Comparison of ENCODE assay signal across 14 cellular contexts in genomic region chr19:10346509-10346908, GRCh38. TPM values are rescaled to one million over a fixed set of nuclear protein-coding genes. Genes with fewer than 3 reads are reported as not detected.
A peak's percentile ranks its signal among the peaks of the same experiment; 100 is the strongest.
DNase-seq lines count a peak whose midpoint lies in the region; ATAC-seq and TF ChIP-seq lines count a peak whose summit lies in the region.
"Had no signal": no experiment of that assay in that cellular context is flagged by ENCODE, and none has a peak within 500 bp of the region (broad histone marks: within the 10 kb centered on the region; RNA-seq: fewer than 3 reads in every experiment).

No MANE protein-coding gene starts in this region.

- no peaks in the 10 kb centered on the region for H3K27me3 ChIP-seq in heart left ventricle
- H3K27me3 ChIP-seq in MM.1S (replicated peaks; ENCODE audit: insufficient read depth, low read length): no peaks in the 10 kb centered on the region

- CTCF ChIA-PET in HEK293 (lab: Yijun Ruan, JAX): interaction anchor here (0.6 to 1.0 kb wide), 2 partner anchors 12 to 37 kb away, joined by 4 read pairs; no protein-coding TSS in a partner anchor

- no peak overlapping the region for H3K4me3 ChIP-seq in HEK293 (ENCODE audit: low read depth, low read length)
- H3K4me3 ChIP-seq in heart left ventricle: peak overlapping the region in 1 of 12 donors; percentile 5
- H3K4me3 ChIP-seq in MM.1S (ENCODE audit: low read length): no peak overlapping the region
- H3K4me3 ChIP-seq: PC-9 had no signal

- ATAC-seq in heart left ventricle (peak in 3 of 4 donors; percentile 58 to 79 (median 66)), omental fat pad (ENCODE audit: low FRiP score) (peak; percentile 66)

- H2AFZ ChIP-seq in MM.1S (ENCODE audit: low read length): no peak overlapping the region
- H2AFZ ChIP-seq: PC-9 had no signal

- WGBS in heart left ventricle, 4 donors: 73 to 77% (median 74%) methylated on average over 10 of the region's 10 CpGs

- H3K9ac ChIP-seq in MM.1S (ENCODE audit: low read length): no peak overlapping the region

- POLR2A ChIA-PET in HEK293 (lab: Yijun Ruan, JAX): no interaction called here

- no peak for TF ChIP-seq POLR2A in heart left ventricle (IDR thresholded peaks at IDR 0.05)

- H3K36me3 ChIP-seq in HEK293 (ENCODE audit: control insufficient read depth in 2 of 2, insufficient read depth in 1 of 2, low read length in 2 of 2): peaks cover 0 to 13% of the 10 kb centered on the region in 2 experiments; a peak in 2 of 3 replicates
- peaks cover 0 to 24% (median 18%) of the 10 kb centered on the region in 9 donors for H3K36me3 ChIP-seq in heart left ventricle
- no peaks in the 10 kb centered on the region for H3K36me3 ChIP-seq in MM.1S (replicated peaks; ENCODE audit: insufficient read depth, low read length)

- no peak overlapping the region for H3K4me2 ChIP-seq in MM.1S (ENCODE audit: low read depth, low read length)
- H3K4me2 ChIP-seq: PC-9 had no signal

- no peaks in the 10 kb centered on the region for H3K79me2 ChIP-seq in MM.1S (ENCODE audit: low read length)

- no peaks in the 10 kb centered on the region for H3K9me2 ChIP-seq in MM.1S (replicated peaks; ENCODE audit: insufficient read depth, low read length)

- no peaks in the 10 kb centered on the region for H3K9me3 ChIP-seq in HEK293 (ENCODE audit: control insufficient read depth, insufficient read depth, low read depth, low read length)
- H3K9me3 ChIP-seq in heart left ventricle: no peaks in the 10 kb centered on the region
- no peaks in the 10 kb centered on the region for H3K9me3 ChIP-seq in MM.1S (replicated peaks; ENCODE audit: insufficient read depth, low read length)

- H3K4me1 ChIP-seq in HEK293 (ENCODE audit: control insufficient read depth, insufficient read depth, low read length): no peaks in the 10 kb centered on the region
- no peaks in the 10 kb centered on the region for H3K4me1 ChIP-seq in heart left ventricle
- H3K4me1 ChIP-seq in MM.1S (ENCODE audit: low read length): no peaks in the 10 kb centered on the region

- DNase-seq in SIG-M5 (lab: John Stamatoyannopoulos, UW) (peak; percentile 75), heart left ventricle (peak in 2 of 5 donors; percentile 39 to 50), omental fat pad (ENCODE audit: low spot score) (no peak), NCI-H2196 (lab: John Stamatoyannopoulos, UW; ENCODE audit: unreplicated experiment) (no peak), MM.1S (no peak), foreskin melanocyte (no peak)
- no peak for DNase-seq in effector CD8-positive, alpha-beta T cell (lab: John Stamatoyannopoulos, UW)
- DNase-seq: activated CD4-positive, CD25-positive, alpha-beta regulatory T cell treated with anti-CD3 and anti-CD28 coated beads, Interleukin-2, amount 50 U/mL, for 72 hours; DND-41; NCI-H1417 treated with DMSO at 0.1 percent for 48 hours; NCI-H446 treated with DMSO at 0.1 percent for 48 hours; PC-9; stimulated activated CD8-positive, alpha-beta memory T cell treated with anti-CD3 and anti-CD28 coated beads, Interleukin-4, amount 100 ng/mL, for 48 hours had no signal

- H3F3A ChIP-seq in MM.1S (ENCODE audit: insufficient read depth, low read length): no peaks in the 10 kb centered on the region

- H3K27ac ChIP-seq in HEK293 (ENCODE audit: extremely low read depth, low read depth, low read length) (no peak overlapping the region), heart left ventricle (peak overlapping the region in 2 of 12 donors; percentile 17 to 73), MM.1S (ENCODE audit: low read length) (no peak overlapping the region)
- H3K27ac ChIP-seq: PC-9 had no signal

- TF ChIP-seq CTCF in HEK293 (tag by site-specific recombination; IDR thresholded peaks at IDR 0.05) (no peak), heart left ventricle (IDR thresholded peaks at IDR 0.05) (no peak), omental fat pad (IDR thresholded peaks at IDR 0.05) (no peak), MM.1S (IDR thresholded peaks at IDR 0.05; ENCODE audit: low read length) (no peak)

- H4K20me1 ChIP-seq in MM.1S (ENCODE audit: insufficient read depth, low read length): no peaks in the 10 kb centered on the region

- intact Hi-C loops in heart left ventricle (cut with DNase I): no loop called here

TF ChIP-seq in HEK293, 187 proteins besides CTCF, POLR2A, EP300 and RAD21:
- TF ChIP-seq ZNF223 (tag by site-specific recombination; IDR thresholded peaks at IDR 0.05) (no peak), ZNF558 (tag by site-specific recombination; IDR thresholded peaks at IDR 0.05) (no peak), ZNF214 (tag by site-specific recombination; IDR thresholded peaks at IDR 0.05; ENCODE audit: borderline replicate concordance) (no peak), ZNF585B (tag by site-specific recombination; IDR thresholded peaks at IDR 0.05) (no peak), SCRT1 (tag by site-specific recombination; IDR thresholded peaks at IDR 0.05; ENCODE audit: borderline replicate concordance) (no peak), FEZF1 (tag by site-specific recombination; IDR thresholded peaks at IDR 0.05) (no peak), ZFHX2 (tag by site-specific recombination; conservative IDR thresholded peaks at IDR 0.05) (0 out of 2 replicates have a peak, but pooled peaks have one; percentile 7), ZNF473 (tag by site-specific recombination; IDR thresholded peaks at IDR 0.05) (no peak), ZNF555 (tag by site-specific recombination; conservative IDR thresholded peaks at IDR 0.05) (no peak)

RNA-seq across cellular contexts. Expression of gene ICAM3, which starts 7.1 kb away (rescaled TPM):
- total RNA-seq in heart left ventricle: 10 to 100 TPM in 8 of 9 donors, 1 to 10 TPM in 1; 5.6 to 24.9 (median 18.3) TPM
- 10 to 100 TPM in 1 of 2 donors, 1 to 10 TPM in 1; 8.6 to 15.5 TPM for polyA plus RNA-seq in heart left ventricle
- total RNA-seq in omental fat pad: 10 to 100 TPM in 1 of 4 donors, 1 to 10 TPM in 3; 7.7 to 41.1 (median 9.4) TPM

RNA-seq across cellular contexts. Expression of gene RAVER1, which starts 13.2 kb away (rescaled TPM):
- total RNA-seq in heart left ventricle (10 to 100 TPM; 11.5 to 22.5 (median 14.0) TPM), omental fat pad (10 to 100 TPM; 12.4 to 23.9 (median 15.8) TPM)
- polyA plus RNA-seq in heart left ventricle: 10 to 100 TPM in 1 of 2 donors, 1 to 10 TPM in 1; 5.9 to 17.2 TPM

RNA-seq across cellular contexts. Expression of gene FDX2, which starts 30.7 kb away (rescaled TPM):
- 10 to 100 TPM; 12.8 to 22.0 (median 16.6) TPM for total RNA-seq in heart left ventricle
- polyA plus RNA-seq in heart left ventricle: 10 to 100 TPM; 32.7 to 37.3 TPM
- total RNA-seq in omental fat pad: 10 to 100 TPM in 3 of 4 donors, 1 to 10 TPM in 1; 9.0 to 26.2 (median 17.8) TPM

RNA-seq across cellular contexts. Expression of gene TYK2, which starts 33.9 kb away (rescaled TPM):
- total RNA-seq in heart left ventricle (10 to 100 TPM; 37.7 to 86.3 (median 55.3) TPM), omental fat pad (100 to 1,000 TPM in 1 of 4 donors, 10 to 100 TPM in 3; 60.2 to 137 (median 76.9) TPM)
- polyA plus RNA-seq in heart left ventricle: 100 to 1,000 TPM in 1 of 2 donors, 10 to 100 TPM in 1; 71.7 to 100 TPM

RNA-seq across cellular contexts. Expression of gene ZGLP1, which starts 36.9 kb away (rescaled TPM):
- 1 to 10 TPM in 4 of 9 donors, under 1 TPM in 5; 0.16 to 2.2 (median 0.83) TPM for total RNA-seq in heart left ventricle
- polyA plus RNA-seq in heart left ventricle: 1 to 10 TPM; 1.1 TPM
- 1 to 10 TPM in 1 of 4 donors, under 1 TPM in 3; 0.19 to 2.4 (median 0.94) TPM for total RNA-seq in omental fat pad
